ENCODE assay signal across 17 cellular contexts in genomic region chr3:10867384-10867783, GRCh38. TPM values are rescaled to one million over a fixed set of nuclear protein-coding genes. Genes with fewer than 3 reads are reported as not detected.
DNase-seq lines count a peak whose midpoint lies in the region; ATAC-seq and TF ChIP-seq lines count a peak whose summit lies in the region.
"Had no signal": no experiment of that assay in that cellular context is flagged by ENCODE, and none has a peak within 500 bp of the region (broad histone marks: within the 10 kb centered on the region; RNA-seq: fewer than 3 reads in every experiment).

No MANE protein-coding gene starts in this region.

- H3K9me3 Mint-ChIP-seq in activated CD4-positive, alpha-beta T cell treated with anti-CD3 and anti-CD28 coated beads for 36 hours (ENCODE audit: low read depth), result no peaks in the 10 kb centered on the region
- no peaks in the 10 kb centered on the region for H3K9me3 Mint-ChIP-seq in neural crest cell
- H3K9me3 Mint-ChIP-seq: activated CD4-positive, alpha-beta memory T cell treated with anti-CD3 and anti-CD28 coated beads, Interleukin-2, amount 10 ng/mL, durations not matched to agents 7 days and 5 days; activated naive CD4-positive, alpha-beta T cell treated with anti-CD3 and anti-CD28 coated beads, Interleukin-2, amount 50 U/mL, for 24 hours; type B pancreatic cell had no signal

- no peak for ATAC-seq in activated CD4-positive, alpha-beta T cell treated with anti-CD3 and anti-CD28 coated beads for 36 hours
- ATAC-seq in HG03175 (IDR thresholded peaks at IDR 0.05; ENCODE audit: unreplicated experiment), result no peak
- no peak for ATAC-seq in GM18909 (IDR thresholded peaks at IDR 0.05; ENCODE audit: poor library complexity, unreplicated experiment)
- ATAC-seq: gastrocnemius medialis, left ventricle myocardium superior had no signal

- no peak overlapping the region for H3K4me3 Mint-ChIP-seq in activated CD4-positive, alpha-beta T cell treated with anti-CD3 and anti-CD28 coated beads for 36 hours
- no peak overlapping the region for H3K4me3 Mint-ChIP-seq in neural crest cell
- H3K4me3 Mint-ChIP-seq: activated CD4-positive, alpha-beta memory T cell treated with anti-CD3 and anti-CD28 coated beads, Interleukin-2, amount 10 ng/mL, durations not matched to agents 7 days and 5 days; activated naive CD4-positive, alpha-beta T cell treated with anti-CD3 and anti-CD28 coated beads, Interleukin-2, amount 50 U/mL, for 24 hours; type B pancreatic cell had no signal

- no peaks in the 10 kb centered on the region for H3K36me3 Mint-ChIP-seq in activated CD4-positive, alpha-beta T cell treated with anti-CD3 and anti-CD28 coated beads for 36 hours (ENCODE audit: low read depth)
- H3K36me3 Mint-ChIP-seq in neural crest cell (ENCODE audit: low read depth), result no peaks in the 10 kb centered on the region
- H3K36me3 Mint-ChIP-seq: activated naive CD4-positive, alpha-beta T cell treated with anti-CD3 and anti-CD28 coated beads, Interleukin-2, amount 50 U/mL, for 24 hours; type B pancreatic cell had no signal

- H3K4me1 Mint-ChIP-seq in activated CD4-positive, alpha-beta T cell treated with anti-CD3 and anti-CD28 coated beads for 36 hours, result no peaks in the 10 kb centered on the region
- no peaks in the 10 kb centered on the region for H3K4me1 Mint-ChIP-seq in neural crest cell
- H3K4me1 Mint-ChIP-seq: activated CD4-positive, alpha-beta memory T cell treated with anti-CD3 and anti-CD28 coated beads, Interleukin-2, amount 10 ng/mL, durations not matched to agents 7 days and 5 days; activated naive CD4-positive, alpha-beta T cell treated with anti-CD3 and anti-CD28 coated beads, Interleukin-2, amount 50 U/mL, for 24 hours had no signal

- peak; percentile 12 for DNase-seq in activated CD4-positive, alpha-beta T cell treated with anti-CD3 and anti-CD28 coated beads for 36 hours
- no peak for DNase-seq in activated CD4-positive, alpha-beta T cell treated with anti-CD3 and anti-CD28 coated beads for 48 hours
- DNase-seq in NCI-H460 (ENCODE audit: extremely low read depth, low read depth) (peak; percentile 8), cardiac fibroblast (ENCODE audit: low read depth in 2 of 2) (peak; percentile 9 to 13), neural crest cell (ENCODE audit: low read depth, low spot score) (peak; percentile 46), SK-N-DZ (ENCODE audit: low spot score) (no peak)
- DNase-seq: activated CD4-positive, alpha-beta memory T cell treated with anti-CD3 and anti-CD28 coated beads, Interleukin-2, amount 10 ng/mL, durations not matched to agents 7 days and 5 days; cortex of kidney; DMS79 treated with DMSO at 0.1 percent for 48 hours; gastrocnemius medialis; left ventricle myocardium superior; NCI-H774; stimulated activated CD8-positive, alpha-beta memory T cell treated with anti-CD3 and anti-CD28 coated beads, Interleukin-4, amount 100 ng/mL, for 48 hours had no signal

- intact Hi-C loops in activated CD4-positive, alpha-beta T cell treated with anti-CD3 and anti-CD28 coated beads for 36 hours (cut with DNase I, micrococcal nuclease), result no loop called here

- H3K27ac Mint-ChIP-seq in activated CD4-positive, alpha-beta T cell treated with anti-CD3 and anti-CD28 coated beads for 36 hours, result no peak overlapping the region
- no peak overlapping the region for H3K27ac Mint-ChIP-seq in neural crest cell (ENCODE audit: unreplicated experiment)
- H3K27ac Mint-ChIP-seq: activated CD4-positive, alpha-beta memory T cell treated with anti-CD3 and anti-CD28 coated beads, Interleukin-2, amount 10 ng/mL, durations not matched to agents 7 days and 5 days; activated naive CD4-positive, alpha-beta T cell treated with anti-CD3 and anti-CD28 coated beads, Interleukin-2, amount 50 U/mL, for 24 hours; type B pancreatic cell had no signal

- POLR2A ChIA-PET in activated CD4-positive, alpha-beta T cell treated with anti-CD3 and anti-CD28 coated beads for 36 hours (lab: Charles Lee), result no interaction called here

- peaks cover 17% of the 10 kb centered on the region for H3K27me3 Mint-ChIP-seq in activated CD4-positive, alpha-beta T cell treated with anti-CD3 and anti-CD28 coated beads for 36 hours
- H3K27me3 Mint-ChIP-seq in neural crest cell (ENCODE audit: low read depth), result peaks cover 65% of the 10 kb centered on the region
- H3K27me3 Mint-ChIP-seq: activated CD4-positive, alpha-beta memory T cell treated with anti-CD3 and anti-CD28 coated beads, Interleukin-2, amount 10 ng/mL, durations not matched to agents 7 days and 5 days had no signal

- H3K4me3 ChIP-seq in cardiac fibroblast (replicated peaks in 1 of 2; ENCODE audit: low read depth in 2 of 2, low read length in 2 of 2), result no peak overlapping the region
- H3K4me3 ChIP-seq: gastrocnemius medialis had no signal

- no peak for TF ChIP-seq CTCF in cardiac fibroblast (IDR thresholded peaks at IDR 0.05; ENCODE audit: low read depth, low read length)
- no peak for TF ChIP-seq CTCF in neural crest cell (conservative IDR thresholded peaks at IDR 0.05)

- CTCF ChIA-PET in activated CD4-positive, alpha-beta T cell treated with anti-CD3 and anti-CD28 coated beads for 36 hours (lab: Charles Lee), result interaction anchor here (1.6 kb wide), 1 partner anchor 9 kb away, joined by 5 read pairs; no protein-coding TSS in a partner anchor

RNA-seq across cellular contexts. Expression of gene SLC6A11, which starts 51.4 kb away (rescaled TPM):
- not detected for total RNA-seq in activated CD4-positive, alpha-beta T cell treated with anti-CD3 and anti-CD28 coated beads for 36 hours
- total RNA-seq in NCI-H460 (2014; rRNA removed; shearing (Covaris generic)), result 0.02 TPM in 1 of 2 replicates, not detected in the other
- 0.07 TPM in 1 of 2 replicates, not detected in the other for polyA plus RNA-seq in NCI-H460 (2014; cell fraction: nucleus; rRNA removed)
- 2.1 and 2.6 TPM in 2 replicates for total RNA-seq in neural crest cell
- polyA plus RNA-seq in SK-N-DZ (2014; cell fraction: cytosol; rRNA removed), result not detected in 2 replicates
- not detected in 2 replicates for polyA plus RNA-seq in SK-N-DZ (2014; cell fraction: nucleus; rRNA removed)
- total RNA-seq: activated CD4-positive, alpha-beta memory T cell treated with anti-CD3 and anti-CD28 coated beads, Interleukin-2, amount 10 ng/mL, durations not matched to agents 7 days and 5 days; gastrocnemius medialis; left ventricle myocardium superior had no signal

Comparison
In these comparisons a context has a peak if more than half of its experiments do, and no peak if none do; other contexts are left out.
1. DNase-seq: peak in activated CD4-positive, alpha-beta T cell treated with anti-CD3 and anti-CD28 coated beads for 36 hours (single experiment), NCI-H460 (single experiment), cardiac fibroblast (2 of 2) and neural crest cell (single experiment); none in activated CD4-positive, alpha-beta T cell treated with anti-CD3 and anti-CD28 coated beads for 48 hours (single experiment) and SK-N-DZ (single experiment).